Comparison of ENCODE assay signal across 8 cellular contexts in genomic region chr7:19663816-19664531, GRCh38. TPM values are rescaled to one million over a fixed set of nuclear protein-coding genes. Genes with fewer than 3 reads are reported as not detected.
DNase-seq lines count a peak whose midpoint lies in the region; ATAC-seq and TF ChIP-seq lines count a peak whose summit lies in the region.

No MANE protein-coding gene starts in this region.

- no peaks in the 10 kb centered on the region for H3K36me3 Mint-ChIP-seq in activated naive CD4-positive, alpha-beta T cell treated with anti-CD3 and anti-CD28 coated beads for 36 hours (ENCODE audit: low read depth)

- H3K4me3 Mint-ChIP-seq in activated naive CD4-positive, alpha-beta T cell treated with anti-CD3 and anti-CD28 coated beads for 36 hours, result no peak overlapping the region

- ATAC-seq in HG03354 (IDR thresholded peaks at IDR 0.05; ENCODE audit: poor library complexity, severe bottlenecking, unreplicated experiment), result peak; percentile 96

- TF ChIP-seq CTCF in GM10266 (IDR thresholded peaks at IDR 0.05; ENCODE audit: control insufficient read depth, insufficient read depth, low read depth, missing control alignments) (no peak), GM20000 (IDR thresholded peaks at IDR 0.05; ENCODE audit: extremely low read depth, missing control alignments) (no peak)

- no peak overlapping the region for H3K27ac Mint-ChIP-seq in activated naive CD4-positive, alpha-beta T cell treated with anti-CD3 and anti-CD28 coated beads for 36 hours

- peaks cover 7% of the 10 kb centered on the region for H3K27me3 Mint-ChIP-seq in activated naive CD4-positive, alpha-beta T cell treated with anti-CD3 and anti-CD28 coated beads for 36 hours (ENCODE audit: low read depth)

- no peaks in the 10 kb centered on the region for H3K9me3 Mint-ChIP-seq in activated naive CD4-positive, alpha-beta T cell treated with anti-CD3 and anti-CD28 coated beads for 36 hours

- no peak for TF ChIP-seq POLR2A in erythroblast (IDR thresholded peaks at IDR 0.05; ENCODE audit: low read length)

- peak; percentile 18 for DNase-seq in GM10266 (ENCODE audit: extremely low spot score)
- peak; percentile 41 for DNase-seq in GM20000 (ENCODE audit: low spot score)
- DNase-seq in RPMI8226, result peak; percentile 50
- DNase-seq in erythroblast (lab: John Stamatoyannopoulos, UW), result no peak
- DNase-seq in activated gamma-delta T cell treated with Interleukin-2 at 50 U/mL for 16 hours, result no peak
- DNase-seq in cortex of kidney (lab: John Stamatoyannopoulos, UW), result no peak
- no peak for DNase-seq in activated naive CD4-positive, alpha-beta T cell treated with anti-CD3 and anti-CD28 coated beads for 36 hours

- intact Hi-C loops in activated naive CD4-positive, alpha-beta T cell treated with anti-CD3 and anti-CD28 coated beads for 36 hours (cut with micrococcal nuclease), result loop anchor here (10.0 kb wide), 1 partner anchor 149 kb away; no protein-coding TSS in a partner anchor

- CTCF ChIA-PET in activated naive CD4-positive, alpha-beta T cell treated with anti-CD3 and anti-CD28 coated beads for 36 hours (lab: Charles Lee), result interaction anchor here (0.7 kb wide), 1 partner anchor 158 kb away, joined by 3 read pairs; no protein-coding TSS in a partner anchor

- peaks cover 7% of the 10 kb centered on the region for H3K4me1 Mint-ChIP-seq in activated naive CD4-positive, alpha-beta T cell treated with anti-CD3 and anti-CD28 coated beads for 36 hours (ENCODE audit: low read depth)

RNA-seq across cellular contexts. Expression of gene POLR1F, which starts 44.9 kb away (rescaled TPM):
- total RNA-seq in activated naive CD4-positive, alpha-beta T cell treated with anti-CD3 and anti-CD28 coated beads for 36 hours, result 10 to 100 TPM; 18.8 to 20.3 TPM

Comparison
In these comparisons a context has a peak if more than half of its experiments do, and no peak if none do; other contexts are left out.
1. DNase-seq: peak in GM10266 (single experiment), GM20000 (single experiment) and RPMI8226 (single experiment); none in erythroblast (0 of 2), activated gamma-delta T cell treated with Interleukin-2 at 50 U/mL for 16 hours (single experiment), cortex of kidney (single experiment) and activated naive CD4-positive, alpha-beta T cell treated with anti-CD3 and anti-CD28 coated beads for 36 hours (single experiment).